ENCODE assay signal across 8 cellular contexts in genomic region chr19:1651061-1651547, GRCh38. TPM values are rescaled to one million over a fixed set of nuclear protein-coding genes. Genes with fewer than 3 reads are reported as not detected.
DNase-seq lines count a peak whose midpoint lies in the region; ATAC-seq, FAIRE-seq and TF ChIP-seq lines count a peak whose summit lies in the region.

No MANE protein-coding gene starts in this region.

- peaks cover 29% of the 10 kb centered on the region for H3K4me1 Mint-ChIP-seq in activated CD4-positive, alpha-beta memory T cell treated with anti-CD3 and anti-CD28 coated beads for 36 hours (ENCODE audit: low read depth)
- H3K4me1 Mint-ChIP-seq in endodermal cell: peaks cover 6% of the 10 kb centered on the region

- H3K9me3 ChIP-seq in A549 (no peaks in the 10 kb centered on the region), endodermal cell (ENCODE audit: control insufficient read depth, low read length) (no peaks in the 10 kb centered on the region), neuron (ENCODE audit: low read length) (peaks cover 2% of the 10 kb centered on the region), vagina (no peaks in the 10 kb centered on the region)

- WGBS in A549 (ENCODE audit: missing lambda C conversion rate): 17% methylated on average over 21 of the region's 21 CpGs
- 0 to 4% methylated on average over 6 to 21 of the region's 21 CpGs for WGBS in endodermal cell (ENCODE audit: insufficient coverage in 1 of 2, insufficient read length in 1 of 2), 2 experiments

- H3K36me3 Mint-ChIP-seq in activated CD4-positive, alpha-beta memory T cell treated with anti-CD3 and anti-CD28 coated beads for 36 hours: peaks cover 6% of the 10 kb centered on the region
- H3K36me3 Mint-ChIP-seq in endodermal cell (ENCODE audit: low read depth): peaks cover 28% of the 10 kb centered on the region

- intact Hi-C loops in activated CD4-positive, alpha-beta memory T cell treated with anti-CD3 and anti-CD28 coated beads for 36 hours (cut with micrococcal nuclease): loop anchor here (1.0 to 5.0 kb wide), 2 partner anchors 46 to 59 kb away; partner anchors contain the start of genes MBD3 and UQCR11
- intact Hi-C loops in vagina (cut with DNase I): no loop called here

- no peak for ATAC-seq in A549

- DNase-seq in A549 (ENCODE audit: low read depth in 1 of 2, low spot score in 1 of 2): no peak
- peak; percentile 13 for DNase-seq in HT1080 (ENCODE audit: low read depth)
- DNase-seq in activated CD4-positive, alpha-beta memory T cell treated with anti-CD3 and anti-CD28 coated beads for 36 hours: peak; percentile 62
- DNase-seq in endodermal cell: peak; percentile 81
- no peak for DNase-seq in vagina (ENCODE audit: extremely low spot score in 2 of 2)
- no peak for DNase-seq in H4 (ENCODE audit: low spot score)
- DNase-seq in G401 (ENCODE audit: low spot score): no peak

- no peak for TF ChIP-seq RAD21 in A549 (conservative IDR thresholded peaks at IDR 0.05 in 1 of 2, IDR thresholded peaks at IDR 0.05 in 1 of 2)

- no peak overlapping the region for H2AFZ ChIP-seq in neuron (ENCODE audit: low read depth, low read length)

- H3K4me3 ChIP-seq in A549 (peak overlapping the region; percentile 99), endodermal cell (ENCODE audit: low read length) (peak overlapping the region; percentile 95), neuron (ENCODE audit: low read length) (peak overlapping the region; percentile 97), vagina (peak overlapping the region; percentile 57 to 91)

- TF ChIP-seq POLR2A in A549 (IDR thresholded peaks at IDR 0.05; ENCODE audit: low read length) (no peak), vagina (IDR thresholded peaks at IDR 0.05) (no peak)

- POLR2A ChIA-PET in A549 (lab: Yijun Ruan, JAX): no interaction called here
- POLR2A ChIA-PET in activated CD4-positive, alpha-beta memory T cell treated with anti-CD3 and anti-CD28 coated beads for 36 hours (lab: Charles Lee): no interaction called here

- TF ChIP-seq CTCF in A549 (IDR thresholded peaks at IDR 0.05): no peak
- no peak for TF ChIP-seq CTCF in endodermal cell (conservative IDR thresholded peaks at IDR 0.05)
- peak in 1 of 3 experiments; percentile 15 for TF ChIP-seq CTCF in vagina (IDR thresholded peaks at IDR 0.05)

- no peak for FAIRE-seq in A549 (lab: Jason Lieb, UNC)

- TF ChIP-seq EP300 in A549 (IDR thresholded peaks at IDR 0.05): no peak

- H3K4me3 Mint-ChIP-seq in activated CD4-positive, alpha-beta memory T cell treated with anti-CD3 and anti-CD28 coated beads for 36 hours: peak overlapping the region; percentile 84
- H3K4me3 Mint-ChIP-seq in endodermal cell: peak overlapping the region; percentile 91

- in situ Hi-C loops in G401 (cut with HindIII; ENCODE audit: low sequenced_read_pairs): no loop called here

- peak overlapping the region; percentile 98 for H3K4me2 ChIP-seq in A549

- peaks cover 9% of the 10 kb centered on the region for H3K4me1 ChIP-seq in A549
- H3K4me1 ChIP-seq in endodermal cell (ENCODE audit: control insufficient read depth, insufficient read depth, low read length): no peaks in the 10 kb centered on the region
- H3K4me1 ChIP-seq in neuron (ENCODE audit: insufficient read depth, low read length): peaks cover 12% of the 10 kb centered on the region
- H3K4me1 ChIP-seq in vagina: peaks cover 31% of the 10 kb centered on the region

- H3K36me3 ChIP-seq in endodermal cell (ENCODE audit: control insufficient read depth, insufficient read depth, low read length) (peaks cover 29% of the 10 kb centered on the region), neuron (ENCODE audit: insufficient read depth, low read length) (peaks cover 42% of the 10 kb centered on the region), vagina (peaks cover 0 to 4% of the 10 kb centered on the region in 2 donors)

- peak overlapping the region; percentile 80 for H3K27ac Mint-ChIP-seq in activated CD4-positive, alpha-beta memory T cell treated with anti-CD3 and anti-CD28 coated beads for 36 hours
- peak overlapping the region; percentile 97 for H3K27ac Mint-ChIP-seq in endodermal cell

- no peaks in the 10 kb centered on the region for H3K9me3 Mint-ChIP-seq in activated CD4-positive, alpha-beta memory T cell treated with anti-CD3 and anti-CD28 coated beads for 36 hours
- H3K9me3 Mint-ChIP-seq in endodermal cell: peaks cover 3% of the 10 kb centered on the region

- CTCF ChIA-PET in A549 (lab: Yijun Ruan, JAX): interaction anchor here (0.7 to 1.3 kb wide), 3 partner anchors 85 to 207 kb away, joined by 3 to 4 read pairs (median 3); no protein-coding TSS in a partner anchor
- CTCF ChIA-PET in activated CD4-positive, alpha-beta memory T cell treated with anti-CD3 and anti-CD28 coated beads for 36 hours (lab: Charles Lee): interaction anchor here (1.0 to 6.5 kb wide), 4 partner anchors 16 to 116 kb away, joined by 3 to 32 read pairs (median 4); no protein-coding TSS in a partner anchor

- H3K27me3 ChIP-seq in endodermal cell (ENCODE audit: control insufficient read depth, insufficient read depth, low read length, poor library complexity, severe bottlenecking) (no peaks in the 10 kb centered on the region), neuron (ENCODE audit: insufficient read depth, low read length) (peaks cover 2% of the 10 kb centered on the region), vagina (no peaks in the 10 kb centered on the region)

- H3K27ac ChIP-seq in A549: peak overlapping the region; percentile 98 to 100
- H3K27ac ChIP-seq in endodermal cell (ENCODE audit: low read depth, low read length): peak overlapping the region; percentile 72
- peak overlapping the region; percentile 73 for H3K27ac ChIP-seq in vagina

- no peaks in the 10 kb centered on the region for H3K27me3 Mint-ChIP-seq in activated CD4-positive, alpha-beta memory T cell treated with anti-CD3 and anti-CD28 coated beads for 36 hours
- H3K27me3 Mint-ChIP-seq in endodermal cell (ENCODE audit: insufficient read depth): no peaks in the 10 kb centered on the region

- peak overlapping the region; percentile 82 for H3K9ac ChIP-seq in endodermal cell (ENCODE audit: extremely low read depth, low read length, poor library complexity, severe bottlenecking)

TF ChIP-seq in A549, 52 proteins besides CTCF, POLR2A, EP300 and RAD21 (continues in another document):
- TF ChIP-seq NFE2L2 (conservative IDR thresholded peaks at IDR 0.05; ENCODE audit: low read length): no peak
- TF ChIP-seq ZC3H11A (IDR thresholded peaks at IDR 0.05): no peak
- no peak for TF ChIP-seq HOXA7 (CRISPR knock-in tag; IDR thresholded peaks at IDR 0.05)
- TF ChIP-seq HDAC2 (IDR thresholded peaks at IDR 0.05): no peak

RNA-seq across cellular contexts. Expression of gene TCF3, which starts 1.3 kb away (rescaled TPM):
- polyA plus RNA-seq in A549 (2011; rRNA removed): 21.3 and 25.6 TPM in 2 replicates
- 69.3 and 115 TPM in 2 replicates for polyA plus RNA-seq in A549 (2012; cell fraction: cytosol; rRNA removed)
- 120 and 225 TPM in 2 replicates for polyA plus RNA-seq in A549 (2012; cell fraction: nucleus; rRNA removed)
- polyA plus RNA-seq in A549 (2017; fragmentation: RNase III; extraction: RNeasy Plus Mini Kit Qiagen cat#74134 plus additional on column Dnase treatment): 49.5 to 55.9 TPM (median 52.6 TPM) in 3 replicates
- polyA minus RNA-seq in A549 (2011; rRNA and poly(A)+ RNA removed): 10.7 and 18.9 TPM in 2 replicates
- 97.9 and 128 TPM in 2 replicates for total RNA-seq in HT1080 (2014; rRNA removed; shearing (Covaris generic))
- 90.0 and 105 TPM in 2 replicates for polyA plus RNA-seq in HT1080 (2015; cell fraction: cytosol; rRNA removed)
- 86.1 and 92.7 TPM in 2 replicates for polyA plus RNA-seq in HT1080 (2015; cell fraction: nucleus; rRNA removed)
- total RNA-seq in activated CD4-positive, alpha-beta memory T cell treated with anti-CD3 and anti-CD28 coated beads for 36 hours: 10 to 100 TPM; 88.9 to 95.5 TPM
- total RNA-seq in endodermal cell: 100 to 1,000 TPM; 233 to 268 TPM
- 225 TPM for polyA plus RNA-seq in endodermal cell (2013, experiment 1 of 2)
- 225 TPM for polyA plus RNA-seq in endodermal cell (2013, experiment 2 of 2)
- 26.0 TPM for total RNA-seq in vagina
- 36.1 and 37.4 TPM in 2 replicates for total RNA-seq in H4 (2014; rRNA removed; shearing (Covaris generic))
- 171 and 220 TPM in 2 replicates for total RNA-seq in G401 (2014; rRNA removed; shearing (Covaris generic))

RNA-seq across cellular contexts. Expression of gene UQCR11, which starts 45.8 kb away (rescaled TPM):
- polyA plus RNA-seq in A549 (2011; rRNA removed) (111 and 136 TPM in 2 replicates), A549 (2017; fragmentation: RNase III; extraction: RNeasy Plus Mini Kit Qiagen cat#74134 plus additional on column Dnase treatment) (152 to 167 TPM (median 159 TPM) in 3 replicates)
- 193 and 197 TPM in 2 replicates for polyA plus RNA-seq in A549 (2012; cell fraction: cytosol; rRNA removed)
- 82.8 and 84.5 TPM in 2 replicates for polyA plus RNA-seq in A549 (2012; cell fraction: nucleus; rRNA removed)
- 19.2 and 23.4 TPM in 2 replicates for polyA minus RNA-seq in A549 (2011; rRNA and poly(A)+ RNA removed)
- total RNA-seq in HT1080 (2014; rRNA removed; shearing (Covaris generic)): 123 and 127 TPM in 2 replicates
- 63.7 and 117 TPM in 2 replicates for polyA plus RNA-seq in HT1080 (2015; cell fraction: cytosol; rRNA removed)
- polyA plus RNA-seq in HT1080 (2015; cell fraction: nucleus; rRNA removed): 30.4 and 36.1 TPM in 2 replicates
- total RNA-seq in activated CD4-positive, alpha-beta memory T cell treated with anti-CD3 and anti-CD28 coated beads for 36 hours: 100 to 1,000 TPM; 266 to 277 TPM
- total RNA-seq in endodermal cell (100 to 1,000 TPM; 171 to 195 TPM), vagina (79.8 TPM)
- polyA plus RNA-seq in endodermal cell (2013, experiment 1 of 2): 139 TPM
- polyA plus RNA-seq in endodermal cell (2013, experiment 2 of 2): 137 TPM
- 42.2 and 49.7 TPM in 2 replicates for total RNA-seq in H4 (2014; rRNA removed; shearing (Covaris generic))
- total RNA-seq in G401 (2014; rRNA removed; shearing (Covaris generic)): 141 and 200 TPM in 2 replicates

RNA-seq across cellular contexts. Expression of gene MBD3, which starts 58.4 kb away (rescaled TPM):
- polyA plus RNA-seq in A549 (2011; rRNA removed): 22.7 and 23.3 TPM in 2 replicates
- 50.2 and 74.9 TPM in 2 replicates for polyA plus RNA-seq in A549 (2012; cell fraction: cytosol; rRNA removed)
- 112 and 145 TPM in 2 replicates for polyA plus RNA-seq in A549 (2012; cell fraction: nucleus; rRNA removed)
- polyA plus RNA-seq in A549 (2017; fragmentation: RNase III; extraction: RNeasy Plus Mini Kit Qiagen cat#74134 plus additional on column Dnase treatment): 35.1 to 41.4 TPM (median 39.2 TPM) in 3 replicates
- polyA minus RNA-seq in A549 (2011; rRNA and poly(A)+ RNA removed): 24.3 and 28.8 TPM in 2 replicates
- 186 and 194 TPM in 2 replicates for total RNA-seq in HT1080 (2014; rRNA removed; shearing (Covaris generic))
- 83.2 and 101 TPM in 2 replicates for polyA plus RNA-seq in HT1080 (2015; cell fraction: cytosol; rRNA removed)
- 129 and 146 TPM in 2 replicates for polyA plus RNA-seq in HT1080 (2015; cell fraction: nucleus; rRNA removed)
- total RNA-seq in activated CD4-positive, alpha-beta memory T cell treated with anti-CD3 and anti-CD28 coated beads for 36 hours: 10 to 100 TPM; 67.7 to 71.4 TPM
- total RNA-seq in endodermal cell: 100 to 1,000 TPM; 108 TPM
- 61.7 TPM for polyA plus RNA-seq in endodermal cell (2013, experiment 1 of 2)
- polyA plus RNA-seq in endodermal cell (2013, experiment 2 of 2): 63.0 TPM
- total RNA-seq in vagina: 66.0 TPM
- 45.8 and 64.9 TPM in 2 replicates for total RNA-seq in H4 (2014; rRNA removed; shearing (Covaris generic))
- 164 and 166 TPM in 2 replicates for total RNA-seq in G401 (2014; rRNA removed; shearing (Covaris generic))

Comparison
In these comparisons a context has a peak if more than half of its experiments do, and no peak if none do; other contexts are left out.
1. DNase-seq: peak in HT1080 (single experiment), activated CD4-positive, alpha-beta memory T cell treated with anti-CD3 and anti-CD28 coated beads for 36 hours (single experiment) and endodermal cell (single experiment); none in A549 (0 of 2), vagina (0 of 2), H4 (single experiment) and G401 (single experiment).
2. Peak in every context shown above with its lines, with median percentiles within 50 percentile points of each other: H3K27ac ChIP-seq and H3K4me3 ChIP-seq.